Comparison of ENCODE assay signal across 16 cellular contexts in the genomic region with DNA sequence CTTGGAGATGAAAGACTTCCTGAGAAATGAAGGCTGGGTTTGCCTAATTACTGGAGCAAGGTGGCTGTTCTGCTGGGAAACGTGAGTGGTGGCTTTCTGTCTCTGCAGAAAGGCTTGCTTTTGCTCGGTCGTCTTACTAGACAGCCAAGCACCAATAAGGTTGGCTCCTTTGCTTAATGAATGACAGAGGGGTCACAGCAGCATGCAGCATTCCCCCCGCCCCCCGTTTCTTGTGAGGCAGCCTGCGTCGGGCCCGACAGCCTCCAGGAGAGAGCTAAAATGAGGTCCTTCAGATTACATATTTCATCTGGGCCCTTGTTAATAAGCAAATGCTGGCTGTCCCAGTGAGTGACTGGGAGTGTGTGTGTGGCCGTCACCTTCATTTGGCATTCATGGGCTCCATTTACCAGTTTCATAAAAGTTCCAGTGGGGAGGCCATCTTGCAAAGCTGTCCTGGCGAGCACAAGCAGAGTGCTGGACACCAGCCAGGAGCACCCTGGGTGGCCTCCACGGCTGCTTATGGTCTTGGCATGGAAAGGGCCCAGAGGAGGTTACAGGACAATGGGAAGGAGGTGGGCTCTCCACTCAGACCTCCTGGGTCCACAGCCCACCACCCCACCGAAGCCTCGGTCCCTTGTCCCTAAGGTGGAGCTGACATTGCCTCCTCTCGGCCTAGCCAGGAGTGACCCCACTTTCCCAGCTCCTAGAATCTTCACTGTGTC. TPM values are rescaled to one million over a fixed set of nuclear protein-coding genes. Genes with fewer than 3 reads are reported as not detected.
DNase-seq lines count a peak whose midpoint lies in the region; ATAC-seq lines count a peak whose summit lies in the region.
"Had no signal": no experiment of that assay in that cellular context is flagged by ENCODE, and none has a peak within 500 bp of the region (broad histone marks: within the 10 kb centered on the region; RNA-seq: fewer than 3 reads in every experiment).

No MANE protein-coding gene starts in this region.

- CTCF ChIA-PET in activated naive CD4-positive, alpha-beta T cell treated with anti-CD3 and anti-CD28 coated beads, Interleukin-2, amount 10 ng/mL, durations not matched to agents 7 days and 5 days (lab: Charles Lee): interaction anchor here (0.6 to 4.7 kb wide), 9 partner anchors 10 to 339 kb away, joined by 3 to 63 read pairs (median 5); no protein-coding TSS in a partner anchor

- no peaks in the 10 kb centered on the region for H3K36me3 Mint-ChIP-seq in activated naive CD4-positive, alpha-beta T cell treated with anti-CD3 and anti-CD28 coated beads, Interleukin-2, amount 50 U/mL, for 24 hours
- peaks cover 22% of the 10 kb centered on the region for H3K36me3 Mint-ChIP-seq in activated naive CD4-positive, alpha-beta T cell treated with anti-CD3 and anti-CD28 coated beads, Interleukin-2, amount 10 ng/mL, durations not matched to agents 7 days and 5 days
- H3K36me3 Mint-ChIP-seq in central memory CD8-positive, alpha-beta T cell (ENCODE audit: insufficient read depth): peaks cover 10% of the 10 kb centered on the region
- peaks cover 20 to 23% of the 10 kb centered on the region in 2 donors for H3K36me3 Mint-ChIP-seq in stimulated activated naive B cell treated with anti-CD40 and anti-IgM and Interleukin-4, amounts not matched to agents 10 μg/mL and 1 μg/mL and 100 μg/mL, for 72 hours

- H3K4me3 ChIP-seq in right cardiac atrium (ENCODE audit: low read length): no peak overlapping the region
- H3K4me3 ChIP-seq: vagina had no signal

- H3K27ac Mint-ChIP-seq in activated naive CD4-positive, alpha-beta T cell treated with anti-CD3 and anti-CD28 coated beads, Interleukin-2, amount 50 U/mL, for 24 hours: peak overlapping the region; percentile 2
- H3K27ac Mint-ChIP-seq in activated naive CD4-positive, alpha-beta T cell treated with anti-CD3 and anti-CD28 coated beads, Interleukin-2, amount 10 ng/mL, durations not matched to agents 7 days and 5 days: no peak overlapping the region
- H3K27ac Mint-ChIP-seq in central memory CD8-positive, alpha-beta T cell (ENCODE audit: low read depth): no peak overlapping the region
- H3K27ac Mint-ChIP-seq in stimulated activated naive B cell treated with anti-CD40 and anti-IgM and Interleukin-4, amounts not matched to agents 10 μg/mL and 1 μg/mL and 100 μg/mL, for 72 hours: peak overlapping the region; percentile 80
- H3K27ac Mint-ChIP-seq: activated naive CD4-positive, alpha-beta T cell treated with anti-CD3 and anti-CD28 coated beads for 36 hours; HFFc6; T-helper 1 cell treated with Interleukin-12 subunit alpha and Interleukin-12 subunit beta and Interleukin-4 antibody, amounts not matched to agents 30 μg/mL and 1 μg/mL, for 36 hours had no signal

- no peaks in the 10 kb centered on the region for H3K27me3 Mint-ChIP-seq in activated naive CD4-positive, alpha-beta T cell treated with anti-CD3 and anti-CD28 coated beads, Interleukin-2, amount 50 U/mL, for 24 hours
- no peaks in the 10 kb centered on the region for H3K27me3 Mint-ChIP-seq in activated naive CD4-positive, alpha-beta T cell treated with anti-CD3 and anti-CD28 coated beads, Interleukin-2, amount 10 ng/mL, durations not matched to agents 7 days and 5 days
- H3K27me3 Mint-ChIP-seq in central memory CD8-positive, alpha-beta T cell: no peaks in the 10 kb centered on the region
- no peaks in the 10 kb centered on the region for H3K27me3 Mint-ChIP-seq in stimulated activated naive B cell treated with anti-CD40 and anti-IgM and Interleukin-4, amounts not matched to agents 10 μg/mL and 1 μg/mL and 100 μg/mL, for 72 hours

- H3K4me1 ChIP-seq in right cardiac atrium (ENCODE audit: control insufficient read depth, insufficient read depth, low read length): peaks cover 14% of the 10 kb centered on the region

- no peak for ATAC-seq in central memory CD8-positive, alpha-beta T cell (replicated peaks; ENCODE audit: extremely low read depth, poor library complexity, severe bottlenecking)
- ATAC-seq in stimulated activated naive B cell treated with anti-CD40 and anti-IgM and Interleukin-4, amounts not matched to agents 10 μg/mL and 1 μg/mL and 100 μg/mL, for 72 hours (replicated peaks): no peak
- ATAC-seq in HG02798 (IDR thresholded peaks at IDR 0.05; ENCODE audit: poor library complexity, unreplicated experiment): no peak
- ATAC-seq in right cardiac atrium: no peak
- ATAC-seq: activated CD4-positive, CD25-positive, alpha-beta regulatory T cell treated with anti-CD3 and anti-CD28 coated beads, Interleukin-2, amount 50 U/mL, for 24 hours had no signal

- H3K9me3 Mint-ChIP-seq in activated naive CD4-positive, alpha-beta T cell treated with anti-CD3 and anti-CD28 coated beads, Interleukin-2, amount 50 U/mL, for 24 hours: no peaks in the 10 kb centered on the region
- no peaks in the 10 kb centered on the region for H3K9me3 Mint-ChIP-seq in activated naive CD4-positive, alpha-beta T cell treated with anti-CD3 and anti-CD28 coated beads, Interleukin-2, amount 10 ng/mL, durations not matched to agents 7 days and 5 days
- no peaks in the 10 kb centered on the region for H3K9me3 Mint-ChIP-seq in central memory CD8-positive, alpha-beta T cell
- H3K9me3 Mint-ChIP-seq in stimulated activated naive B cell treated with anti-CD40 and anti-IgM and Interleukin-4, amounts not matched to agents 10 μg/mL and 1 μg/mL and 100 μg/mL, for 72 hours: peaks cover 0 to 5% of the 10 kb centered on the region in 2 donors
- H3K9me3 Mint-ChIP-seq: activated naive CD4-positive, alpha-beta T cell treated with anti-CD3 and anti-CD28 coated beads for 36 hours; HFFc6; T-helper 1 cell treated with Interleukin-12 subunit alpha and Interleukin-12 subunit beta and Interleukin-4 antibody, amounts not matched to agents 30 μg/mL and 1 μg/mL, for 36 hours had no signal

- no peaks in the 10 kb centered on the region for H3K27me3 ChIP-seq in right cardiac atrium (ENCODE audit: control insufficient read depth, insufficient read depth)
- H3K27me3 ChIP-seq: vagina had no signal

- no peak for DNase-seq in activated naive CD4-positive, alpha-beta T cell treated with anti-CD3 and anti-CD28 coated beads, Interleukin-2, amount 10 ng/mL, durations not matched to agents 7 days and 5 days
- DNase-seq in NCI-H345 treated with DMSO at 0.1 percent for 48 hours (lab: John Stamatoyannopoulos, UW; ENCODE audit: unreplicated experiment) (peak; percentile 45), NCI-H2196 treated with DMSO at 0.1 percent for 48 hours (lab: John Stamatoyannopoulos, UW; ENCODE audit: unreplicated experiment) (no peak), right cardiac atrium (no peak)
- DNase-seq in central memory CD8-positive, alpha-beta T cell (ENCODE audit: low spot score in 2 of 2): no peak
- DNase-seq in stimulated activated naive B cell treated with anti-CD40 and anti-IgM and Interleukin-4, amounts not matched to agents 10 μg/mL and 1 μg/mL and 100 μg/mL, for 72 hours: no peak
- DNase-seq: activated naive CD4-positive, alpha-beta T cell treated with anti-CD3 and anti-CD28 coated beads for 36 hours; effector memory CD4-positive, alpha-beta T cell; HFFc6; hippocampal formation; stimulated activated naive CD4-positive, alpha-beta T cell treated with Interleukin-2 at 50 U/mL for 16 hours had no signal

- peaks cover 39% of the 10 kb centered on the region for H3K4me1 Mint-ChIP-seq in activated naive CD4-positive, alpha-beta T cell treated with anti-CD3 and anti-CD28 coated beads, Interleukin-2, amount 50 U/mL, for 24 hours
- H3K4me1 Mint-ChIP-seq in activated naive CD4-positive, alpha-beta T cell treated with anti-CD3 and anti-CD28 coated beads, Interleukin-2, amount 10 ng/mL, durations not matched to agents 7 days and 5 days: peaks cover 37% of the 10 kb centered on the region
- peaks cover 27% of the 10 kb centered on the region for H3K4me1 Mint-ChIP-seq in central memory CD8-positive, alpha-beta T cell
- H3K4me1 Mint-ChIP-seq in stimulated activated naive B cell treated with anti-CD40 and anti-IgM and Interleukin-4, amounts not matched to agents 10 μg/mL and 1 μg/mL and 100 μg/mL, for 72 hours: peaks cover 55 to 72% of the 10 kb centered on the region in 2 donors

- no peak overlapping the region for H3K27ac ChIP-seq in right cardiac atrium (ENCODE audit: low read length)
- H3K27ac ChIP-seq: vagina had no signal

- WGBS in right cardiac atrium: 83% methylated on average over 14 of the region's 14 CpGs

- no peaks in the 10 kb centered on the region for H3K9me3 ChIP-seq in right cardiac atrium (ENCODE audit: control insufficient read depth, low read length)
- H3K9me3 ChIP-seq: vagina had no signal

- H3K4me3 Mint-ChIP-seq in activated naive CD4-positive, alpha-beta T cell treated with anti-CD3 and anti-CD28 coated beads, Interleukin-2, amount 50 U/mL, for 24 hours: no peak overlapping the region
- no peak overlapping the region for H3K4me3 Mint-ChIP-seq in activated naive CD4-positive, alpha-beta T cell treated with anti-CD3 and anti-CD28 coated beads, Interleukin-2, amount 10 ng/mL, durations not matched to agents 7 days and 5 days
- H3K4me3 Mint-ChIP-seq in central memory CD8-positive, alpha-beta T cell: peak overlapping the region; percentile 32
- peak overlapping the region; percentile 15 to 73 for H3K4me3 Mint-ChIP-seq in stimulated activated naive B cell treated with anti-CD40 and anti-IgM and Interleukin-4, amounts not matched to agents 10 μg/mL and 1 μg/mL and 100 μg/mL, for 72 hours
- H3K4me3 Mint-ChIP-seq: activated naive CD4-positive, alpha-beta T cell treated with anti-CD3 and anti-CD28 coated beads for 36 hours; HFFc6; T-helper 1 cell treated with Interleukin-12 subunit alpha and Interleukin-12 subunit beta and Interleukin-4 antibody, amounts not matched to agents 30 μg/mL and 1 μg/mL, for 36 hours had no signal

- intact Hi-C loops in right cardiac atrium (cut with DNase I): loop anchor here in 2 of 4 donors (5.0 kb wide), 2 partner anchors 269 to 289 kb away; a partner anchor contains a TSS

RNA-seq across cellular contexts. Expression of a gene that starts 37.2 kb away (rescaled TPM):
- total RNA-seq in right cardiac atrium: 10 to 100 TPM; 35.2 to 47.9 (median 39.8) TPM
- 17.3 TPM for polyA plus RNA-seq in right cardiac atrium

Comparison
In these comparisons a context has a peak if more than half of its experiments do, and no peak if none do; other contexts are left out.
1. H3K27ac Mint-ChIP-seq: peak in activated naive CD4-positive, alpha-beta T cell treated with anti-CD3 and anti-CD28 coated beads, Interleukin-2, amount 50 U/mL, for 24 hours (single experiment) and stimulated activated naive B cell treated with anti-CD40 and anti-IgM and Interleukin-4, amounts not matched to agents 10 μg/mL and 1 μg/mL and 100 μg/mL, for 72 hours (single experiment); none in activated naive CD4-positive, alpha-beta T cell treated with anti-CD3 and anti-CD28 coated beads, Interleukin-2, amount 10 ng/mL, durations not matched to agents 7 days and 5 days (single experiment) and central memory CD8-positive, alpha-beta T cell (single experiment).
2. H3K4me3 Mint-ChIP-seq: peak in central memory CD8-positive, alpha-beta T cell (single experiment) and stimulated activated naive B cell treated with anti-CD40 and anti-IgM and Interleukin-4, amounts not matched to agents 10 μg/mL and 1 μg/mL and 100 μg/mL, for 72 hours (2 of 2); none in activated naive CD4-positive, alpha-beta T cell treated with anti-CD3 and anti-CD28 coated beads, Interleukin-2, amount 50 U/mL, for 24 hours (single experiment) and activated naive CD4-positive, alpha-beta T cell treated with anti-CD3 and anti-CD28 coated beads, Interleukin-2, amount 10 ng/mL, durations not matched to agents 7 days and 5 days (single experiment).